Comparison of ENCODE assay signal across 8 cellular contexts in genomic region chr10:75235375-75236177, GRCh38. TPM values are rescaled to one million over a fixed set of nuclear protein-coding genes. Genes with fewer than 3 reads are reported as not detected.
A peak's percentile ranks its signal among the peaks of the same experiment; 100 is the strongest.
DNase-seq lines count a peak whose midpoint lies in the region; ATAC-seq and TF ChIP-seq lines count a peak whose summit lies in the region.

Gene COMTD1, minus strand, starts transcription at chr10:75235957. Its CDS starts 29 bp downstream, at chr10:75235928.

- peak within 1 kb of the TSS; percentile 35 for H3K4ac ChIP-seq in trophoblast cell (ENCODE audit: low read depth, low read length)

- H3K79me1 ChIP-seq in trophoblast cell (ENCODE audit: low read length), result peaks cover 16% of the 10 kb centered on the region

- peak within 1 kb of the TSS; percentile 56 for H4K8ac ChIP-seq in trophoblast cell (ENCODE audit: low read depth, low read length)

- TF ChIP-seq EP300 in tibial nerve (IDR thresholded peaks at IDR 0.05), result peak; percentile 45 to 70

- peak within 1 kb of the TSS; percentile 72 for H4K91ac ChIP-seq in trophoblast cell (ENCODE audit: low read depth, low read length)

- H3K27me3 ChIP-seq in cardiac muscle cell, result no peaks in the 10 kb centered on the region
- no peaks in the 10 kb centered on the region for H3K27me3 ChIP-seq in trophoblast cell (ENCODE audit: insufficient read depth, low read length)
- H3K27me3 ChIP-seq in tibial nerve, result no peaks in the 10 kb centered on the region

- H2BK5ac ChIP-seq in trophoblast cell (ENCODE audit: low read depth, low read length, poor library complexity), result peak within 1 kb of the TSS; percentile 35

- ATAC-seq in HG02642 (IDR thresholded peaks at IDR 0.05; ENCODE audit: poor library complexity, unreplicated experiment), result peak; percentile 80
- peak; percentile 81 for ATAC-seq in activated naive CD8-positive, alpha-beta T cell treated with anti-CD3 and anti-CD28 coated beads, Interleukin-2, amount 50 U/mL, for 24 hours

- H3K4me3 ChIP-seq in cardiac muscle cell, result peak within 1 kb of the TSS; percentile 38
- peak within 1 kb of the TSS; percentile 83 for H3K4me3 ChIP-seq in trophoblast cell (ENCODE audit: low read depth, low read length)
- peak within 1 kb of the TSS; percentile 56 to 98 (median 86) for H3K4me3 ChIP-seq in tibial nerve

- peak within 1 kb of the TSS; percentile 28 for H2AFZ ChIP-seq in trophoblast cell (ENCODE audit: insufficient read depth, low read length, poor library complexity)

- peak within 1 kb of the TSS; percentile 73 for H3K27ac Mint-ChIP-seq in activated naive CD8-positive, alpha-beta T cell treated with anti-CD3 and anti-CD28 coated beads, Interleukin-2, amount 50 U/mL, for 24 hours

- peak within 1 kb of the TSS; percentile 64 for H3K18ac ChIP-seq in trophoblast cell (ENCODE audit: low read length)

- TF ChIP-seq CTCF in GM12873 (IDR thresholded peaks at IDR 0.05; ENCODE audit: insufficient read depth, low read depth, low read length, missing control alignments) (peak; percentile 100), cardiac muscle cell (IDR thresholded peaks at IDR 0.05; ENCODE audit: low read depth, low read length) (peak; percentile 100), tibial nerve (IDR thresholded peaks at IDR 0.05) (peak; percentile 100)

- H3K9me3 Mint-ChIP-seq in activated naive CD8-positive, alpha-beta T cell treated with anti-CD3 and anti-CD28 coated beads, Interleukin-2, amount 50 U/mL, for 24 hours, result no peaks in the 10 kb centered on the region

- DNase-seq in NCI-H1105 (lab: John Stamatoyannopoulos, UW), result peak; percentile 90
- peak; percentile 92 for DNase-seq in SW480 (ENCODE audit: low spot score)
- DNase-seq in activated naive CD8-positive, alpha-beta T cell treated with anti-CD3 and anti-CD28 coated beads, Interleukin-2, amount 50 U/mL, for 24 hours, result peak; percentile 95
- peak; percentile 91 to 96 for DNase-seq in cardiac muscle cell (ENCODE audit: low read depth in 1 of 2, low spot score in 1 of 2)
- peak; percentile 93 to 97 for DNase-seq in trophoblast cell
- DNase-seq in tibial nerve (ENCODE audit: low spot score in 2 of 2), result peak; percentile 84 to 86

- peak within 1 kb of the TSS; percentile 31 for H4K12ac ChIP-seq in trophoblast cell (ENCODE audit: low read depth, low read length)

- peaks cover 30% of the 10 kb centered on the region for H3K4me1 Mint-ChIP-seq in activated naive CD8-positive, alpha-beta T cell treated with anti-CD3 and anti-CD28 coated beads, Interleukin-2, amount 50 U/mL, for 24 hours

- peaks cover 12% of the 10 kb centered on the region for H3K36me3 ChIP-seq in cardiac muscle cell
- H3K36me3 ChIP-seq in trophoblast cell (ENCODE audit: control insufficient read depth in 1 of 2, insufficient read depth in 2 of 2, low read length in 2 of 2), result peaks cover 7 to 24% of the 10 kb centered on the region in 2 experiments
- peaks cover 0 to 25% (median 0%) of the 10 kb centered on the region in 3 donors for H3K36me3 ChIP-seq in tibial nerve

- H3K27ac ChIP-seq in cardiac muscle cell (no peak within 1 kb of the TSS), trophoblast cell (ENCODE audit: low read depth, low read length) (peak within 1 kb of the TSS; percentile 58), tibial nerve (peak within 1 kb of the TSS; percentile 75 to 93 (median 87))

- peak within 1 kb of the TSS; percentile 82 for H3K14ac ChIP-seq in trophoblast cell (ENCODE audit: low read length)

- peaks cover 22% of the 10 kb centered on the region for H3K36me3 Mint-ChIP-seq in activated naive CD8-positive, alpha-beta T cell treated with anti-CD3 and anti-CD28 coated beads, Interleukin-2, amount 50 U/mL, for 24 hours (ENCODE audit: low read depth)

- H3K79me2 ChIP-seq in trophoblast cell (ENCODE audit: control insufficient read depth, insufficient read depth, low read length, poor library complexity), result peaks cover 6% of the 10 kb centered on the region

- H3K9me3 ChIP-seq in cardiac muscle cell (ENCODE audit: low read depth), result no peaks in the 10 kb centered on the region
- no peaks in the 10 kb centered on the region for H3K9me3 ChIP-seq in trophoblast cell (ENCODE audit: insufficient read depth, low read depth, low read length)
- H3K9me3 ChIP-seq in tibial nerve, result no peaks in the 10 kb centered on the region

- peak within 1 kb of the TSS; percentile 12 for H2BK12ac ChIP-seq in trophoblast cell (ENCODE audit: low read length)

- peak within 1 kb of the TSS; percentile 99 for H3K4me2 ChIP-seq in trophoblast cell (ENCODE audit: low read length)

- H3K4me3 Mint-ChIP-seq in activated naive CD8-positive, alpha-beta T cell treated with anti-CD3 and anti-CD28 coated beads, Interleukin-2, amount 50 U/mL, for 24 hours, result peak within 1 kb of the TSS; percentile 80

- H3K4me1 ChIP-seq in cardiac muscle cell (ENCODE audit: low read depth) (no peaks in the 10 kb centered on the region), trophoblast cell (ENCODE audit: control insufficient read depth in 1 of 2, insufficient read depth in 2 of 2, low read length in 2 of 2) (peaks cover 9 to 20% of the 10 kb centered on the region in 2 experiments), tibial nerve (peaks cover 0 to 22% (median 3%) of the 10 kb centered on the region in 4 donors)

- H3K9ac ChIP-seq in trophoblast cell (ENCODE audit: low read length), result peak within 1 kb of the TSS; percentile 71

- H3K23ac ChIP-seq in trophoblast cell (ENCODE audit: low read length), result no peak within 1 kb of the TSS

- H2AK5ac ChIP-seq in trophoblast cell (ENCODE audit: low read length), result peak within 1 kb of the TSS; percentile 0

- H3K27me3 Mint-ChIP-seq in activated naive CD8-positive, alpha-beta T cell treated with anti-CD3 and anti-CD28 coated beads, Interleukin-2, amount 50 U/mL, for 24 hours, result no peaks in the 10 kb centered on the region

- H2BK120ac ChIP-seq in trophoblast cell (ENCODE audit: insufficient read depth, low read length, poor library complexity), result peak within 1 kb of the TSS; percentile 20

- no CpG with 5 or more reads among the region's 76 CpGs for WGBS in trophoblast cell (ENCODE audit: extremely low coverage, insufficient coverage, insufficient read length)
- WGBS in tibial nerve, 2 donors, result 0% methylated on average over 41 to 48 of the region's 76 CpGs

- TF ChIP-seq POLR2A in tibial nerve (IDR thresholded peaks at IDR 0.05), result peak in 1 of 2 donors; percentile 29

RNA-seq across cellular contexts. Expression of gene COMTD1, which starts in this region (rescaled TPM):
- total RNA-seq in cardiac muscle cell, result 40.7 and 66.1 TPM in 2 replicates
- polyA plus RNA-seq in cardiac muscle cell, result 42.0 and 43.1 TPM in 2 replicates
- 13.7 and 13.9 TPM in 2 replicates for polyA plus RNA-seq in trophoblast cell (2013)
- total RNA-seq in tibial nerve, result 10 to 100 TPM; 18.1 to 47.4 (median 31.6) TPM
